In genomic region chr5:134550271-134551214, GRCh38 we compare ENCODE assay signal across 1 cellular context.
TF ChIP-seq lines count a peak whose summit lies in the region.

No MANE protein-coding gene starts in this region.

TF ChIP-seq in GM23338, 12 proteins besides CTCF, POLR2A, EP300 and RAD21 (continued from another document):
- TF ChIP-seq REST (IDR thresholded peaks at IDR 0.05; ENCODE audit: unreplicated experiment), result no peak
TF ChIP-seq in GM23338: peak in this region for 0.
